ENCODE assay signal across 2 cellular contexts in the genomic region with DNA sequence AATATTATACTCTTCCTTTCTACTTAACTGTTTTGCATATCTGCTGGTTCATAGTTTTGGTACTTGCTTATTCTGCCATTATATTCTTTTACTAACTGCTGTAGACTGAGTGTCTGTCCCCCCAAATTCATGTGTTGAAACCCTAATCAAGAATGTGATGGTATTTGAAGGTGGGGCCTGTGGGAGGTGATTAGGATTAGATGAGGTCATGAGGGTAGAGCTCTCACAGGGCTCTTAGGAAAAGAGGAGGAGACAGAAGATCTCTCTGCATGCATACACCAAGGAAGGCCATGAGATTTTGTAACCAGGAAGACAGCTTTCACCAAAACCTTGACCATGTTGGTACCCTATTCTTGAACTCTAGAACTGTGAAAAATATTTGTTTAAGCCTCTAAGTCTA.
TF ChIP-seq lines count a peak whose summit lies in the region.

No MANE protein-coding gene starts in this region.

TF ChIP-seq in SK-N-SH, 30 proteins besides CTCF, POLR2A, EP300 and RAD21 (continued from another document):
- TF ChIP-seq, protein P1, sequence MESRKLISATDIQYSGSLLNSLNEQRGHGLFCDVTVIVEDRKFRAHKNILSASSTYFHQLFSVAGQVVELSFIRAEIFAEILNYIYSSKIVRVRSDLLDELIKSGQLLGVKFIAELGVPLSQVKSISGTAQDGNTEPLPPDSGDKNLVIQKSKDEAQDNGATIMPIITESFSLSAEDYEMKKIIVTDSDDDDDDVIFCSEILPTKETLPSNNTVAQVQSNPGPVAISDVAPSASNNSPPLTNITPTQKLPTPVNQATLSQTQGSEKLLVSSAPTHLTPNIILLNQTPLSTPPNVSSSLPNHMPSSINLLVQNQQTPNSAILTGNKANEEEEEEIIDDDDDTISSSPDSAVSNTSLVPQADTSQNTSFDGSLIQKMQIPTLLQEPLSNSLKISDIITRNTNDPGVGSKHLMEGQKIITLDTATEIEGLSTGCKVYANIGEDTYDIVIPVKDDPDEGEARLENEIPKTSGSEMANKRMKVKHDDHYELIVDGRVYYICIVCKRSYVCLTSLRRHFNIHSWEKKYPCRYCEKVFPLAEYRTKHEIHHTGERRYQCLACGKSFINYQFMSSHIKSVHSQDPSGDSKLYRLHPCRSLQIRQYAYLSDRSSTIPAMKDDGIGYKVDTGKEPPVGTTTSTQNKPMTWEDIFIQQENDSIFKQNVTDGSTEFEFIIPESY (IDR thresholded peaks at IDR 0.05; ENCODE audit: borderline replicate concordance, low read depth) = no peak
- TF ChIP-seq, protein P2, sequence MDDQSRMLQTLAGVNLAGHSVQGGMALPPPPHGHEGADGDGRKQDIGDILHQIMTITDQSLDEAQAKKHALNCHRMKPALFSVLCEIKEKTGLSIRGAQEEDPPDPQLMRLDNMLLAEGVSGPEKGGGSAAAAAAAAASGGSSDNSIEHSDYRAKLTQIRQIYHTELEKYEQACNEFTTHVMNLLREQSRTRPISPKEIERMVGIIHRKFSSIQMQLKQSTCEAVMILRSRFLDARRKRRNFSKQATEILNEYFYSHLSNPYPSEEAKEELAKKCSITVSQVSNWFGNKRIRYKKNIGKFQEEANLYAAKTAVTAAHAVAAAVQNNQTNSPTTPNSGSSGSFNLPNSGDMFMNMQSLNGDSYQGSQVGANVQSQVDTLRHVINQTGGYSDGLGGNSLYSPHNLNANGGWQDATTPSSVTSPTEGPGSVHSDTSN (IDR thresholded peaks at IDR 0.05) = no peak
- TF ChIP-seq SIN3A (IDR thresholded peaks at IDR 0.05; ENCODE audit: borderline replicate concordance, low read depth, low read length) = no peak
- no peak for TF ChIP-seq POLR2AphosphoS5 (IDR thresholded peaks at IDR 0.05; ENCODE audit: low read depth, low read length)
- TF ChIP-seq JUND (IDR thresholded peaks at IDR 0.05) = no peak
- no peak for TF ChIP-seq TCF12 (IDR thresholded peaks at IDR 0.05)
- no peak for TF ChIP-seq SMC3 (IDR thresholded peaks at IDR 0.05; ENCODE audit: low read depth, low read length)
- TF ChIP-seq, protein P3, sequence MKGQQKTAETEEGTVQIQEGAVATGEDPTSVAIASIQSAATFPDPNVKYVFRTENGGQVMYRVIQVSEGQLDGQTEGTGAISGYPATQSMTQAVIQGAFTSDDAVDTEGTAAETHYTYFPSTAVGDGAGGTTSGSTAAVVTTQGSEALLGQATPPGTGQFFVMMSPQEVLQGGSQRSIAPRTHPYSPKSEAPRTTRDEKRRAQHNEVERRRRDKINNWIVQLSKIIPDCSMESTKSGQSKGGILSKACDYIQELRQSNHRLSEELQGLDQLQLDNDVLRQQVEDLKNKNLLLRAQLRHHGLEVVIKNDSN (IDR thresholded peaks at IDR 0.05; ENCODE audit: borderline replicate concordance, low read depth) = no peak
- TF ChIP-seq, protein P4, sequence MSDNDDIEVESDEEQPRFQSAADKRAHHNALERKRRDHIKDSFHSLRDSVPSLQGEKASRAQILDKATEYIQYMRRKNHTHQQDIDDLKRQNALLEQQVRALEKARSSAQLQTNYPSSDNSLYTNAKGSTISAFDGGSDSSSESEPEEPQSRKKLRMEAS (IDR thresholded peaks at IDR 0.05; ENCODE audit: low read depth) = no peak
- no peak for TF ChIP-seq NFIC (IDR thresholded peaks at IDR 0.05; ENCODE audit: borderline replicate concordance)
- no peak for TF ChIP-seq GABPA (IDR thresholded peaks at IDR 0.05; ENCODE audit: low read depth)
- TF ChIP-seq RFX5 (IDR thresholded peaks at IDR 0.05; ENCODE audit: low read length) = no peak
- TF ChIP-seq FOSL2 (IDR thresholded peaks at IDR 0.05; ENCODE audit: borderline replicate concordance, low read depth) = no peak
- TF ChIP-seq, protein P5, sequence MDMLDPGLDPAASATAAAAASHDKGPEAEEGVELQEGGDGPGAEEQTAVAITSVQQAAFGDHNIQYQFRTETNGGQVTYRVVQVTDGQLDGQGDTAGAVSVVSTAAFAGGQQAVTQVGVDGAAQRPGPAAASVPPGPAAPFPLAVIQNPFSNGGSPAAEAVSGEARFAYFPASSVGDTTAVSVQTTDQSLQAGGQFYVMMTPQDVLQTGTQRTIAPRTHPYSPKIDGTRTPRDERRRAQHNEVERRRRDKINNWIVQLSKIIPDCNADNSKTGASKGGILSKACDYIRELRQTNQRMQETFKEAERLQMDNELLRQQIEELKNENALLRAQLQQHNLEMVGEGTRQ (IDR thresholded peaks at IDR 0.05; ENCODE audit: borderline replicate concordance, low read depth, low read length) = no peak
- no peak for TF ChIP-seq YY1 (IDR thresholded peaks at IDR 0.05; ENCODE audit: low read depth)
- TF ChIP-seq FOXM1 (IDR thresholded peaks at IDR 0.05; ENCODE audit: low read depth) = no peak
- TF ChIP-seq MXI1 (IDR thresholded peaks at IDR 0.05; ENCODE audit: low read depth, low read length) = no peak

TF ChIP-seq in SK-N-SH treated with all-trans-retinoic acid at 6 μM for 48 hours, 23 proteins besides CTCF, POLR2A, EP300 and RAD21 (continued from another document):
- TF ChIP-seq, protein P6, sequence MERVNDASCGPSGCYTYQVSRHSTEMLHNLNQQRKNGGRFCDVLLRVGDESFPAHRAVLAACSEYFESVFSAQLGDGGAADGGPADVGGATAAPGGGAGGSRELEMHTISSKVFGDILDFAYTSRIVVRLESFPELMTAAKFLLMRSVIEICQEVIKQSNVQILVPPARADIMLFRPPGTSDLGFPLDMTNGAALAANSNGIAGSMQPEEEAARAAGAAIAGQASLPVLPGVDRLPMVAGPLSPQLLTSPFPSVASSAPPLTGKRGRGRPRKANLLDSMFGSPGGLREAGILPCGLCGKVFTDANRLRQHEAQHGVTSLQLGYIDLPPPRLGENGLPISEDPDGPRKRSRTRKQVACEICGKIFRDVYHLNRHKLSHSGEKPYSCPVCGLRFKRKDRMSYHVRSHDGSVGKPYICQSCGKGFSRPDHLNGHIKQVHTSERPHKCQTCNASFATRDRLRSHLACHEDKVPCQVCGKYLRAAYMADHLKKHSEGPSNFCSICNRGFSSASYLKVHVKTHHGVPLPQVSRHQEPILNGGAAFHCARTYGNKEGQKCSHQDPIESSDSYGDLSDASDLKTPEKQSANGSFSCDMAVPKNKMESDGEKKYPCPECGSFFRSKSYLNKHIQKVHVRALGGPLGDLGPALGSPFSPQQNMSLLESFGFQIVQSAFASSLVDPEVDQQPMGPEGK (CRISPR knock-in tag; IDR thresholded peaks at IDR 0.05; ENCODE audit: borderline replicate concordance) = no peak
- TF ChIP-seq SNAI2 (CRISPR knock-in tag; IDR thresholded peaks at IDR 0.05) (no peak), ZNF8 (CRISPR knock-in tag; IDR thresholded peaks at IDR 0.05) (no peak), PPARA (CRISPR knock-in tag; IDR thresholded peaks at IDR 0.05; ENCODE audit: borderline replicate concordance) (no peak), ZFP3 (CRISPR knock-in tag; IDR thresholded peaks at IDR 0.05) (no peak), ISL1 (CRISPR knock-in tag; IDR thresholded peaks at IDR 0.05) (no peak), TOX (CRISPR knock-in tag; IDR thresholded peaks at IDR 0.05; ENCODE audit: borderline replicate concordance) (no peak), ZNF565 (CRISPR knock-in tag; conservative IDR thresholded peaks at IDR 0.05; ENCODE audit: low read depth) (no peak), OSR1 (CRISPR knock-in tag; IDR thresholded peaks at IDR 0.05) (no peak), TCF4 (CRISPR knock-in tag; IDR thresholded peaks at IDR 0.05; ENCODE audit: borderline replicate concordance) (no peak), ARNTL (CRISPR knock-in tag; IDR thresholded peaks at IDR 0.05; ENCODE audit: borderline replicate concordance, low read depth) (no peak)
- TF ChIP-seq, protein P7, sequence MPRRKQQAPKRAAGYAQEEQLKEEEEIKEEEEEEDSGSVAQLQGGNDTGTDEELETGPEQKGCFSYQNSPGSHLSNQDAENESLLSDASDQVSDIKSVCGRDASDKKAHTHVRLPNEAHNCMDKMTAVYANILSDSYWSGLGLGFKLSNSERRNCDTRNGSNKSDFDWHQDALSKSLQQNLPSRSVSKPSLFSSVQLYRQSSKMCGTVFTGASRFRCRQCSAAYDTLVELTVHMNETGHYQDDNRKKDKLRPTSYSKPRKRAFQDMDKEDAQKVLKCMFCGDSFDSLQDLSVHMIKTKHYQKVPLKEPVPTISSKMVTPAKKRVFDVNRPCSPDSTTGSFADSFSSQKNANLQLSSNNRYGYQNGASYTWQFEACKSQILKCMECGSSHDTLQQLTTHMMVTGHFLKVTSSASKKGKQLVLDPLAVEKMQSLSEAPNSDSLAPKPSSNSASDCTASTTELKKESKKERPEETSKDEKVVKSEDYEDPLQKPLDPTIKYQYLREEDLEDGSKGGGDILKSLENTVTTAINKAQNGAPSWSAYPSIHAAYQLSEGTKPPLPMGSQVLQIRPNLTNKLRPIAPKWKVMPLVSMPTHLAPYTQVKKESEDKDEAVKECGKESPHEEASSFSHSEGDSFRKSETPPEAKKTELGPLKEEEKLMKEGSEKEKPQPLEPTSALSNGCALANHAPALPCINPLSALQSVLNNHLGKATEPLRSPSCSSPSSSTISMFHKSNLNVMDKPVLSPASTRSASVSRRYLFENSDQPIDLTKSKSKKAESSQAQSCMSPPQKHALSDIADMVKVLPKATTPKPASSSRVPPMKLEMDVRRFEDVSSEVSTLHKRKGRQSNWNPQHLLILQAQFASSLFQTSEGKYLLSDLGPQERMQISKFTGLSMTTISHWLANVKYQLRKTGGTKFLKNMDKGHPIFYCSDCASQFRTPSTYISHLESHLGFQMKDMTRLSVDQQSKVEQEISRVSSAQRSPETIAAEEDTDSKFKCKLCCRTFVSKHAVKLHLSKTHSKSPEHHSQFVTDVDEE (CRISPR knock-in tag; IDR thresholded peaks at IDR 0.05) = no peak
- TF ChIP-seq, protein P8, sequence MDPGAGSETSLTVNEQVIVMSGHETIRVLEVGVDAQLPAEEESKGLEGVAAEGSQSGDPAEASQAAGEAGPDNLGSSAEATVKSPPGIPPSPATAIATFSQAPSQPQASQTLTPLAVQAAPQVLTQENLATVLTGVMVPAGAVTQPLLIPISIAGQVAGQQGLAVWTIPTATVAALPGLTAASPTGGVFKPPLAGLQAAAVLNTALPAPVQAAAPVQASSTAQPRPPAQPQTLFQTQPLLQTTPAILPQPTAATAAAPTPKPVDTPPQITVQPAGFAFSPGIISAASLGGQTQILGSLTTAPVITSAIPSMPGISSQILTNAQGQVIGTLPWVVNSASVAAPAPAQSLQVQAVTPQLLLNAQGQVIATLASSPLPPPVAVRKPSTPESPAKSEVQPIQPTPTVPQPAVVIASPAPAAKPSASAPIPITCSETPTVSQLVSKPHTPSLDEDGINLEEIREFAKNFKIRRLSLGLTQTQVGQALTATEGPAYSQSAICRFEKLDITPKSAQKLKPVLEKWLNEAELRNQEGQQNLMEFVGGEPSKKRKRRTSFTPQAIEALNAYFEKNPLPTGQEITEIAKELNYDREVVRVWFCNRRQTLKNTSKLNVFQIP (CRISPR knock-in tag; IDR thresholded peaks at IDR 0.05; ENCODE audit: borderline replicate concordance, low read depth) = no peak
TF ChIP-seq in SK-N-SH treated with all-trans-retinoic acid at 6 μM for 48 hours: peak in this region for 0.
